In the genomic region with DNA sequence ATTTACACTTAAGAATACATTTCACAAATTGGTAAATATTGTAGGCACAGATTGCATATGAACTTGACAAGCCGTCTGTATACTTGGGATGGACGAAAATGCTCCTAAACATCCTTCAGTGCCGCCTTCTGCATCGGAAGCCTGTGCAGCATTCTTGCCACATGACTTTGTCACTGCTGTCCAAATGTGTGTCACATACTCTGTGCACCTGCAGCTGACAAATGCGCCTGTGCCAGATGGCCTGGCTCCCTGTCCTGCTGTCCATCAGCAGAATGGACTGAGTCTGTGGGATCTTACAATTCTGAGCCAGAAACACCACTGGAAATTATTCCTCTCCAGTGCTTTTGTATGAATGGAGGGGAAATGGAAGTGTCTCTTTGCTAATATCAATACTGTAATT, we compare ENCODE assay signal across 25 cellular contexts.
"Had no signal": no experiment of that assay in that cellular context is flagged by ENCODE, and none has a peak within 500 bp of the region (broad histone marks: within the 10 kb centered on the region; RNA-seq: fewer than 3 reads in every experiment).

No MANE protein-coding gene starts in this region.

- H3K9me3 ChIP-seq: heart right ventricle, neutrophil, psoas muscle, sigmoid colon, suprapubic skin, thoracic aorta, tibial artery, upper lobe of left lung, vagina had no signal

- H3K27ac ChIP-seq: heart right ventricle, hepatocyte, neural progenitor cell, neutrophil, parathyroid adenoma, psoas muscle, sigmoid colon, spleen, suprapubic skin, thoracic aorta, tibial artery, upper lobe of left lung, vagina had no signal

- H3K4me1 ChIP-seq: heart right ventricle, neural progenitor cell, parathyroid adenoma, psoas muscle, sigmoid colon, spleen, suprapubic skin, tibial artery, upper lobe of left lung, vagina had no signal

- H3K36me3 ChIP-seq: heart right ventricle, neural progenitor cell, neutrophil, sigmoid colon, spleen, suprapubic skin, thoracic aorta, tibial artery, upper lobe of left lung, vagina had no signal

- DNase-seq: islet precursor cell; mesendoderm; naive B cell; natural killer cell; nephron progenitor cell; occipital lobe; psoas muscle; sigmoid colon; small intestine; spleen; stimulated activated CD4-positive, alpha-beta T cell treated with anti-CD3 and anti-CD28 coated beads, Interleukin-4, amount 100 ng/mL, for 24 hours; stimulated activated naive CD4-positive, alpha-beta T cell; tibial artery; upper lobe of left lung had no signal

- H3K79me2 ChIP-seq: hepatocyte, parathyroid adenoma had no signal

- H3K9ac ChIP-seq: neural progenitor cell, parathyroid adenoma had no signal

- H3K27me3 ChIP-seq: hepatocyte, neural progenitor cell, neutrophil, sigmoid colon, spleen, suprapubic skin, tibial artery, upper lobe of left lung, vagina had no signal

- ATAC-seq: left lobe of liver; natural killer cell; psoas muscle; stimulated activated effector memory CD8-positive, alpha-beta T cell treated with anti-CD3 and anti-CD28 coated beads, Interleukin-12 subunit alpha, Interleukin-12 subunit beta, amount 100 ng/mL, for 72 hours had no signal

- H3K4me3 ChIP-seq: heart right ventricle, hepatocyte, lung, neural progenitor cell, psoas muscle, sigmoid colon, spleen, suprapubic skin, thoracic aorta, tibial artery, upper lobe of left lung, vagina had no signal

- H2AFZ ChIP-seq: hepatocyte, neural progenitor cell, parathyroid adenoma had no signal

- H3K4me2 ChIP-seq: hepatocyte, neural progenitor cell had no signal

- FAIRE-seq: small intestine had no signal
